In genomic region chr2:143390185-143390584, GRCh38 we compare ENCODE assay signal across 13 cellular contexts.
DNase-seq lines count a peak whose midpoint lies in the region; ATAC-seq, FAIRE-seq and TF ChIP-seq lines count a peak whose summit lies in the region.
"Had no signal": no experiment of that assay in that cellular context is flagged by ENCODE, and none has a peak within 500 bp of the region (broad histone marks: within the 10 kb centered on the region; RNA-seq: fewer than 3 reads in every experiment).

No MANE protein-coding gene starts in this region.

- H3K27me3 ChIP-seq in WERI-Rb-1 (ENCODE audit: insufficient read depth, low read depth, severe bottlenecking) (no peaks in the 10 kb centered on the region), left ventricle myocardium inferior (ENCODE audit: low read depth) (no peaks in the 10 kb centered on the region)
- H3K27me3 ChIP-seq: BE2C had no signal

- H3K4me1 Mint-ChIP-seq in neural crest cell, result no peaks in the 10 kb centered on the region
- H3K4me1 Mint-ChIP-seq in activated naive CD4-positive, alpha-beta T cell treated with anti-CD3 and anti-CD28 coated beads, Interleukin-2, amount 10 ng/mL, durations not matched to agents 7 days and 5 days, result no peaks in the 10 kb centered on the region

- H3K27ac Mint-ChIP-seq in neural crest cell (ENCODE audit: unreplicated experiment), result peak overlapping the region; percentile 47
- no peak overlapping the region for H3K27ac Mint-ChIP-seq in activated naive CD4-positive, alpha-beta T cell treated with anti-CD3 and anti-CD28 coated beads, Interleukin-2, amount 10 ng/mL, durations not matched to agents 7 days and 5 days
- H3K27ac Mint-ChIP-seq: HFFc6 had no signal

- no peaks in the 10 kb centered on the region for H3K9me3 ChIP-seq in WERI-Rb-1 (ENCODE audit: severe bottlenecking)
- H3K9me3 ChIP-seq in left ventricle myocardium inferior (replicated peaks), result no peaks in the 10 kb centered on the region
- H3K9me3 ChIP-seq: BE2C had no signal

- no peaks in the 10 kb centered on the region for H3K4me1 ChIP-seq in left ventricle myocardium inferior
- H3K4me1 ChIP-seq: BE2C had no signal

- H3K9me3 Mint-ChIP-seq in neural crest cell, result no peaks in the 10 kb centered on the region
- no peaks in the 10 kb centered on the region for H3K9me3 Mint-ChIP-seq in activated naive CD4-positive, alpha-beta T cell treated with anti-CD3 and anti-CD28 coated beads, Interleukin-2, amount 10 ng/mL, durations not matched to agents 7 days and 5 days
- H3K9me3 Mint-ChIP-seq: CD8-positive, alpha-beta memory T cell; HFFc6 had no signal

- TF ChIP-seq CTCF in WERI-Rb-1 (IDR thresholded peaks at IDR 0.05; ENCODE audit: low read depth, low read length), result no peak
- TF ChIP-seq CTCF in neural crest cell (conservative IDR thresholded peaks at IDR 0.05), result no peak
- TF ChIP-seq CTCF in left ventricle myocardium inferior (IDR thresholded peaks at IDR 0.05; ENCODE audit: borderline replicate concordance), result no peak

- no peak overlapping the region for H3K4me3 Mint-ChIP-seq in neural crest cell
- H3K4me3 Mint-ChIP-seq in activated naive CD4-positive, alpha-beta T cell treated with anti-CD3 and anti-CD28 coated beads, Interleukin-2, amount 10 ng/mL, durations not matched to agents 7 days and 5 days, result no peak overlapping the region
- H3K4me3 Mint-ChIP-seq: HFFc6 had no signal

- H3K27ac ChIP-seq in WERI-Rb-1, result peak overlapping the region; percentile 71
- no peak overlapping the region for H3K27ac ChIP-seq in left ventricle myocardium inferior (replicated peaks)

- DNase-seq in GM12891 (ENCODE audit: insufficient read length, low spot score) (no peak), NCI-H2171 (lab: John Stamatoyannopoulos, UW) (peak; percentile 84), WERI-Rb-1 (peak; percentile 83), neural crest cell (ENCODE audit: low read depth, low spot score) (no peak), left ventricle myocardium inferior (no peak)
- no peak for DNase-seq in activated naive CD4-positive, alpha-beta T cell treated with anti-CD3 and anti-CD28 coated beads, Interleukin-2, amount 10 ng/mL, durations not matched to agents 7 days and 5 days
- DNase-seq: BE2C; CD8-positive, alpha-beta memory T cell; HFFc6; MM.1S; NCI-H1105 treated with DMSO at 0.1 percent for 48 hours; NCI-H2029 had no signal

- FAIRE-seq in GM12891 (lab: Jason Lieb, UNC), result peak; percentile 26

- H3K36me3 ChIP-seq in WERI-Rb-1 (no peaks in the 10 kb centered on the region), left ventricle myocardium inferior (no peaks in the 10 kb centered on the region)
- H3K36me3 ChIP-seq: BE2C had no signal

- CTCF ChIA-PET in activated naive CD4-positive, alpha-beta T cell treated with anti-CD3 and anti-CD28 coated beads, Interleukin-2, amount 10 ng/mL, durations not matched to agents 7 days and 5 days (lab: Charles Lee), result no interaction called here

- no peak for ATAC-seq in activated CD4-positive, CD25-positive, alpha-beta regulatory T cell treated with anti-CD3 and anti-CD28 coated beads, Interleukin-2, amount 50 U/mL, for 24 hours

- H3K27me3 Mint-ChIP-seq in neural crest cell (ENCODE audit: low read depth), result no peaks in the 10 kb centered on the region
- H3K27me3 Mint-ChIP-seq in activated naive CD4-positive, alpha-beta T cell treated with anti-CD3 and anti-CD28 coated beads, Interleukin-2, amount 10 ng/mL, durations not matched to agents 7 days and 5 days, result no peaks in the 10 kb centered on the region
- H3K27me3 Mint-ChIP-seq: CD8-positive, alpha-beta memory T cell had no signal

- H3K36me3 Mint-ChIP-seq in neural crest cell (ENCODE audit: low read depth), result no peaks in the 10 kb centered on the region
- H3K36me3 Mint-ChIP-seq in activated naive CD4-positive, alpha-beta T cell treated with anti-CD3 and anti-CD28 coated beads, Interleukin-2, amount 10 ng/mL, durations not matched to agents 7 days and 5 days, result peaks cover 38% of the 10 kb centered on the region

- TF ChIP-seq POLR2A in GM12891 (IDR thresholded peaks at IDR 0.05; ENCODE audit: low read depth, low read length), result no peak

- H3K4me3 ChIP-seq in WERI-Rb-1 (ENCODE audit: low read depth, low read length) (peak overlapping the region; percentile 23; the same call in 1 of the 2 replicates), left ventricle myocardium inferior (no peak overlapping the region)

- intact Hi-C loops in left ventricle myocardium inferior (cut with micrococcal nuclease), result no loop called here

TF ChIP-seq in GM12891, 5 proteins besides CTCF, POLR2A, EP300 and RAD21:
- TF ChIP-seq POLR2AphosphoS5 (IDR thresholded peaks at IDR 0.05; ENCODE audit: low read depth, low read length), result no peak
- no peak for TF ChIP-seq POU2F2 (IDR thresholded peaks at IDR 0.05; ENCODE audit: low read depth, low read length)
- no peak for TF ChIP-seq SPI1 (IDR thresholded peaks at IDR 0.05; ENCODE audit: low read depth, low read length)
- no peak for TF ChIP-seq TAF1 (IDR thresholded peaks at IDR 0.05; ENCODE audit: low read depth, low read length)
- TF ChIP-seq PAX5 (IDR thresholded peaks at IDR 0.05; ENCODE audit: insufficient read depth, low read length, severe bottlenecking), result no peak

Comparison
In these comparisons a context has a peak if more than half of its experiments do, and no peak if none do; other contexts are left out.
1. DNase-seq: peak in NCI-H2171 (single experiment) and WERI-Rb-1 (single experiment); none in GM12891 (single experiment), neural crest cell (single experiment), left ventricle myocardium inferior (single experiment) and activated naive CD4-positive, alpha-beta T cell treated with anti-CD3 and anti-CD28 coated beads, Interleukin-2, amount 10 ng/mL, durations not matched to agents 7 days and 5 days (single experiment).